ENCODE assay signal across 10 cellular contexts in genomic region chrX:131741103-131741581, GRCh38.
A peak's percentile ranks its signal among the peaks of the same experiment; 100 is the strongest.
DNase-seq lines count a peak whose midpoint lies in the region; ATAC-seq, FAIRE-seq and TF ChIP-seq lines count a peak whose summit lies in the region.
"Had no signal": no experiment of that assay in that cellular context is flagged by ENCODE, and none has a peak within 500 bp of the region (broad histone marks: within the 10 kb centered on the region; RNA-seq: fewer than 3 reads in every experiment).

No MANE protein-coding gene starts in this region.

- H3K4me3 ChIP-seq in right cardiac atrium (ENCODE audit: low read length) (no peak overlapping the region), kidney (ENCODE audit: low read length in 2 of 2) (no peak overlapping the region)

- no peaks in the 10 kb centered on the region for H3K36me3 ChIP-seq in kidney (ENCODE audit: control insufficient read depth in 1 of 2, insufficient read depth in 2 of 2, low read length in 2 of 2)

- no peak for FAIRE-seq in kidney (lab: Jason Lieb, UNC)

- H3K4me1 ChIP-seq in right cardiac atrium (ENCODE audit: control insufficient read depth, insufficient read depth, low read length) (no peaks in the 10 kb centered on the region), kidney (ENCODE audit: control insufficient read depth in 1 of 2, insufficient read depth in 1 of 2, low read depth in 1 of 2, low read length in 2 of 2) (no peaks in the 10 kb centered on the region)

- no peaks in the 10 kb centered on the region for H3K9me3 ChIP-seq in right cardiac atrium (ENCODE audit: control insufficient read depth, low read length)
- no peaks in the 10 kb centered on the region for H3K9me3 ChIP-seq in kidney (ENCODE audit: control insufficient read depth in 1 of 2, low read length in 2 of 2)

- DNase-seq in right cardiac atrium (peak in 2 of 3 donors; percentile 83 to 90), Right ventricle myocardium superior (no peak), SK-N-DZ (ENCODE audit: low spot score) (peak; percentile 81), kidney (peak; percentile 89), NCI-H345 treated with DMSO at 0.1 percent for 48 hours (lab: John Stamatoyannopoulos, UW; ENCODE audit: unreplicated experiment) (no peak), NK-92 (lab: John Stamatoyannopoulos, UW; ENCODE audit: unreplicated experiment) (no peak)
- DNase-seq: COR-L47 had no signal

- no peak for TF ChIP-seq CTCF in kidney (IDR thresholded peaks at IDR 0.05; ENCODE audit: borderline replicate concordance, extremely low read depth, insufficient read depth)

- H3K27ac ChIP-seq in right cardiac atrium (ENCODE audit: low read length) = no peak overlapping the region
- H3K27ac ChIP-seq in kidney (ENCODE audit: low read depth in 2 of 2, low read length in 2 of 2) = no peak overlapping the region
- H3K27ac ChIP-seq: epithelial cell of prostate had no signal

- WGBS in right cardiac atrium = 95% methylated on average over 12 of the region's 12 CpGs

- ATAC-seq in right cardiac atrium = peak in 1 of 2 donors; percentile 95
- no peak for ATAC-seq in Right ventricle myocardium superior (ENCODE audit: poor library complexity)
- no peak for ATAC-seq in GM18511 (IDR thresholded peaks at IDR 0.05; ENCODE audit: unreplicated experiment)
- ATAC-seq in HG02973 (IDR thresholded peaks at IDR 0.05; ENCODE audit: unreplicated experiment) = no peak

- H3K27me3 ChIP-seq in right cardiac atrium (ENCODE audit: control insufficient read depth, insufficient read depth) = no peaks in the 10 kb centered on the region

- H3K9ac ChIP-seq in kidney (ENCODE audit: low read length in 2 of 2) = no peak overlapping the region

- intact Hi-C loops in right cardiac atrium (cut with DNase I) (no loop called here), Right ventricle myocardium superior (cut with DNase I) (no loop called here), kidney (cut with DNase I) (no loop called here)

Comparison
In these comparisons a context has a peak if more than half of its experiments do, and no peak if none do; other contexts are left out.
1. DNase-seq: peak in right cardiac atrium (2 of 3), SK-N-DZ (single experiment) and kidney (single experiment); none in Right ventricle myocardium superior (single experiment), NCI-H345 treated with DMSO at 0.1 percent for 48 hours (single experiment) and NK-92 (single experiment).